8 cellular contexts compared by ENCODE assay signal in genomic region chr11:59801981-59802638, GRCh38.
DNase-seq lines count a peak whose midpoint lies in the region; ATAC-seq and TF ChIP-seq lines count a peak whose summit lies in the region.

No MANE protein-coding gene starts in this region.

- H3K27me3 ChIP-seq in effector memory CD4-positive, alpha-beta T cell (replicated peaks; ENCODE audit: control insufficient read depth, insufficient read depth, low read length, poor library complexity, severe bottlenecking), result no peaks in the 10 kb centered on the region

- ATAC-seq in GM18858 (IDR thresholded peaks at IDR 0.05; ENCODE audit: unreplicated experiment), result peak; percentile 7

- no peak overlapping the region for H3K4me3 ChIP-seq in fibroblast of pulmonary artery (replicated peaks; ENCODE audit: low read depth, low read length)
- no peak overlapping the region for H3K4me3 ChIP-seq in effector memory CD4-positive, alpha-beta T cell (ENCODE audit: insufficient read depth, low read depth, low read length, poor library complexity, severe bottlenecking)

- DNase-seq in NCI-H69 (lab: John Stamatoyannopoulos, UW) (peak; percentile 38), fibroblast of pulmonary artery (ENCODE audit: low read depth) (peak; percentile 60), putamen (ENCODE audit: low spot score) (peak; percentile 65), middle frontal gyrus (ENCODE audit: extremely low spot score, low spot score) (no peak), NCI-H510A (lab: John Stamatoyannopoulos, UW) (no peak)
- no peak for DNase-seq in activated CD4-positive, alpha-beta T cell treated with anti-CD3 and anti-CD28 coated beads, Interleukin-2, amount 50 U/mL, for 1 hour
- no peak for DNase-seq in effector memory CD4-positive, alpha-beta T cell

- no peak for TF ChIP-seq CTCF in fibroblast of pulmonary artery (IDR thresholded peaks at IDR 0.05; ENCODE audit: low read length, missing control alignments)

- no peak overlapping the region for H3K27ac ChIP-seq in effector memory CD4-positive, alpha-beta T cell (ENCODE audit: insufficient read depth, low read length, poor library complexity, severe bottlenecking)

- H3K36me3 ChIP-seq in effector memory CD4-positive, alpha-beta T cell (ENCODE audit: control insufficient read depth, insufficient read depth, low read length), result peaks cover 18% of the 10 kb centered on the region

- no peaks in the 10 kb centered on the region for H3K4me1 ChIP-seq in effector memory CD4-positive, alpha-beta T cell (ENCODE audit: control insufficient read depth, insufficient read depth, low read length, poor library complexity, severe bottlenecking)

- H3K9me3 ChIP-seq in effector memory CD4-positive, alpha-beta T cell (ENCODE audit: control insufficient read depth, low read length), result no peaks in the 10 kb centered on the region

Comparison
In these comparisons a context has a peak if more than half of its experiments do, and no peak if none do; other contexts are left out.
1. DNase-seq: peak in NCI-H69 (single experiment), fibroblast of pulmonary artery (single experiment) and putamen (single experiment); none in middle frontal gyrus (single experiment), activated CD4-positive, alpha-beta T cell treated with anti-CD3 and anti-CD28 coated beads, Interleukin-2, amount 50 U/mL, for 1 hour (single experiment), effector memory CD4-positive, alpha-beta T cell (0 of 3) and NCI-H510A (single experiment).